ENCODE assay signal across 11 cellular contexts in genomic region chr6:156848533-156848932, GRCh38.
DNase-seq lines count a peak whose midpoint lies in the region; ATAC-seq and TF ChIP-seq lines count a peak whose summit lies in the region.
"Had no signal": no experiment of that assay in that cellular context is flagged by ENCODE, and none has a peak within 500 bp of the region (broad histone marks: within the 10 kb centered on the region; RNA-seq: fewer than 3 reads in every experiment).

No MANE protein-coding gene starts in this region.

- intact Hi-C loops in left lung (cut with DNase I): no loop called here

- peaks cover 24% of the 10 kb centered on the region for H4K20me1 ChIP-seq in GM23248 (ENCODE audit: insufficient read depth)

- ATAC-seq in HG02588 (IDR thresholded peaks at IDR 0.05; ENCODE audit: unreplicated experiment): no peak
- no peak for ATAC-seq in left lung

- H2AFZ ChIP-seq in GM23248: no peak overlapping the region

- H3K36me3 ChIP-seq in BE2C (no peaks in the 10 kb centered on the region), WERI-Rb-1 (no peaks in the 10 kb centered on the region; the same call in 1 of the 2 replicates), left lung (no peaks in the 10 kb centered on the region), GM23248 (ENCODE audit: low read depth) (no peaks in the 10 kb centered on the region)

- in situ Hi-C loops in GM23248 (cut with MboI): no loop called here

- H3K9me3 ChIP-seq in BE2C (no peaks in the 10 kb centered on the region), WERI-Rb-1 (ENCODE audit: severe bottlenecking) (no peaks in the 10 kb centered on the region), left lung (no peaks in the 10 kb centered on the region), GM23248 (ENCODE audit: low read depth) (no peaks in the 10 kb centered on the region)

- no peak overlapping the region for H3K4me2 ChIP-seq in GM23248 (ENCODE audit: unreplicated experiment)

- peaks cover 100% of the 10 kb centered on the region for H3K79me2 ChIP-seq in GM23248 (ENCODE audit: insufficient read depth)

- no peaks in the 10 kb centered on the region for H3K27me3 ChIP-seq in BE2C
- H3K27me3 ChIP-seq in WERI-Rb-1 (ENCODE audit: insufficient read depth, low read depth, severe bottlenecking): no peaks in the 10 kb centered on the region
- no peaks in the 10 kb centered on the region for H3K27me3 ChIP-seq in left lung
- H3K27me3 ChIP-seq in GM23248 (replicated peaks; ENCODE audit: insufficient read depth): no peaks in the 10 kb centered on the region

- 60% methylated on average over 5 of the region's 5 CpGs for WGBS in GM23248 (ENCODE audit: low coverage in 1 of 2, low lambda C conversion rate in 2 of 2, missing lambda C conversion rate in 2 of 2), 2 experiments

- no peak overlapping the region for H3K9ac ChIP-seq in GM23248

- peaks cover 35% of the 10 kb centered on the region for H3K4me1 ChIP-seq in BE2C
- peaks cover 0 to 71% of the 10 kb centered on the region in 2 donors for H3K4me1 ChIP-seq in left lung
- H3K4me1 ChIP-seq in GM23248 (ENCODE audit: insufficient read depth): peaks cover 8% of the 10 kb centered on the region; the same call in 1 of the 2 replicates

- H3K9me2 ChIP-seq in GM23248 (ENCODE audit: insufficient read depth): no peaks in the 10 kb centered on the region

- no peaks in the 10 kb centered on the region for H3F3A ChIP-seq in GM23248 (ENCODE audit: insufficient read depth)

- no peak for TF ChIP-seq CTCF in BE2C (IDR thresholded peaks at IDR 0.05; ENCODE audit: low read depth, low read length)
- no peak for TF ChIP-seq CTCF in WERI-Rb-1 (IDR thresholded peaks at IDR 0.05; ENCODE audit: low read depth, low read length)
- no peak for TF ChIP-seq CTCF in left lung (IDR thresholded peaks at IDR 0.05)

- H3K4me3 ChIP-seq in BE2C (ENCODE audit: low read depth, low read length): peak overlapping the region; percentile 25
- no peak overlapping the region for H3K4me3 ChIP-seq in WERI-Rb-1 (ENCODE audit: low read depth, low read length)
- no peak overlapping the region for H3K4me3 ChIP-seq in left lung
- H3K4me3 ChIP-seq in GM23248: no peak overlapping the region

- H3K27ac ChIP-seq in WERI-Rb-1: no peak overlapping the region
- no peak overlapping the region for H3K27ac ChIP-seq in left lung
- H3K27ac ChIP-seq in GM23248: no peak overlapping the region
- H3K27ac ChIP-seq: HL-60 had no signal

- DNase-seq in BE2C (peak; percentile 90), M059J (ENCODE audit: low read depth) (peak; percentile 51), WERI-Rb-1 (peak; percentile 26), left kidney (ENCODE audit: low read depth, low spot score) (peak; percentile 82), iPS-NIHi7 (ENCODE audit: extremely low spot score) (no peak), left lung (no peak), GM23248 (no peak)
- DNase-seq: amniotic stem cell, T-helper 1 cell had no signal

Comparison
In these comparisons a context has a peak if more than half of its experiments do, and no peak if none do; other contexts are left out.
1. DNase-seq: peak in BE2C (single experiment), M059J (single experiment), WERI-Rb-1 (single experiment) and left kidney (single experiment); none in iPS-NIHi7 (single experiment), left lung (0 of 2) and GM23248 (single experiment).